ENCODE assay signal across 8 cellular contexts in genomic region chr22:50271519-50271970, GRCh38. TPM values are rescaled to one million over a fixed set of nuclear protein-coding genes. Genes with fewer than 3 reads are reported as not detected.
DNase-seq lines count a peak whose midpoint lies in the region; ATAC-seq lines count a peak whose summit lies in the region.

No MANE protein-coding gene starts in this region.

- intact Hi-C loops in left colon (cut with DNase I, micrococcal nuclease) = loop anchor here in 1 of 2 donors (10.0 kb wide), 1 partner anchor 53 kb away; the partner anchor contains the start of gene DENND6B

- no peaks in the 10 kb centered on the region for H3K36me3 Mint-ChIP-seq in T-helper 2 cell treated with Interferon-gamma antibody and Interleukin-4, amounts not matched to agents 5 μg/mL and 100 μg/mL, for 36 hours (ENCODE audit: low read depth)

- no peaks in the 10 kb centered on the region for H3K9me3 Mint-ChIP-seq in T-helper 2 cell treated with Interferon-gamma antibody and Interleukin-4, amounts not matched to agents 5 μg/mL and 100 μg/mL, for 36 hours

- peaks cover 19% of the 10 kb centered on the region for H3K27me3 Mint-ChIP-seq in T-helper 2 cell treated with Interferon-gamma antibody and Interleukin-4, amounts not matched to agents 5 μg/mL and 100 μg/mL, for 36 hours (ENCODE audit: low read depth)

- peak; percentile 64 for ATAC-seq in left colon

- DNase-seq in EL (peak; percentile 64), LHCN-M2 (ENCODE audit: low read depth) (peak; percentile 41), left colon (peak in 1 of 2 donors; percentile 82), superior temporal gyrus (ENCODE audit: extremely low spot score) (no peak), mesenteric fat pad (ENCODE audit: low spot score) (no peak)
- DNase-seq in T-helper 2 cell treated with Interferon-gamma antibody and Interleukin-4, amounts not matched to agents 5 μg/mL and 100 μg/mL, for 36 hours (ENCODE audit: low spot score) = peak; percentile 42
- DNase-seq in central memory CD4-positive, alpha-beta T cell = peak; percentile 36
- DNase-seq in stimulated activated CD4-positive, alpha-beta T cell treated with anti-CD3 and anti-CD28 coated beads, TNF-alpha, amount 100 ng/mL, for 4 hours (ENCODE audit: low read depth in 3 of 3) = peak in 2 of 3 experiments; percentile 44 to 47

- H3K4me3 Mint-ChIP-seq in T-helper 2 cell treated with Interferon-gamma antibody and Interleukin-4, amounts not matched to agents 5 μg/mL and 100 μg/mL, for 36 hours = no peak overlapping the region

- H3K4me1 Mint-ChIP-seq in T-helper 2 cell treated with Interferon-gamma antibody and Interleukin-4, amounts not matched to agents 5 μg/mL and 100 μg/mL, for 36 hours (ENCODE audit: low read depth) = peaks cover 5% of the 10 kb centered on the region

- H3K27ac Mint-ChIP-seq in T-helper 2 cell treated with Interferon-gamma antibody and Interleukin-4, amounts not matched to agents 5 μg/mL and 100 μg/mL, for 36 hours = no peak overlapping the region

RNA-seq across cellular contexts. Expression of gene MAPK11, which starts 1.4 kb away (rescaled TPM):
- total RNA-seq in LHCN-M2 (2014; rRNA removed) (7.6 and 8.3 TPM in 2 replicates), left colon (1 to 10 TPM; 1.2 to 1.9 TPM), mesenteric fat pad (24.2 TPM)
- polyA plus RNA-seq in LHCN-M2 (2012) = 7.9 TPM

RNA-seq across cellular contexts. Expression of gene MAPK12, which starts 10.1 kb away (rescaled TPM):
- 31.2 and 33.8 TPM in 2 replicates for total RNA-seq in LHCN-M2 (2014; rRNA removed)
- 20.4 TPM for polyA plus RNA-seq in LHCN-M2 (2012)
- total RNA-seq in left colon = 1 to 10 TPM; 3.0 to 3.1 TPM
- 20.0 TPM for total RNA-seq in mesenteric fat pad

RNA-seq across cellular contexts. Expression of gene HDAC10, which starts 20.5 kb away (rescaled TPM):
- total RNA-seq in LHCN-M2 (2014; rRNA removed) (28.2 and 29.1 TPM in 2 replicates), left colon (10 to 100 TPM; 48.3 to 49.2 TPM), mesenteric fat pad (24.4 TPM)
- polyA plus RNA-seq in LHCN-M2 (2012) = 14.3 TPM

RNA-seq across cellular contexts. Expression of gene TUBGCP6, which starts 26.7 kb away (rescaled TPM):
- total RNA-seq in LHCN-M2 (2014; rRNA removed) (29.8 and 34.6 TPM in 2 replicates), left colon (10 to 100 TPM; 26.3 to 31.6 TPM), mesenteric fat pad (27.6 TPM)
- 10.2 TPM for polyA plus RNA-seq in LHCN-M2 (2012)

RNA-seq across cellular contexts. Expression of gene PLXNB2, which starts 35.9 kb away (rescaled TPM):
- total RNA-seq in LHCN-M2 (2014; rRNA removed) (140 and 148 TPM in 2 replicates), left colon (100 to 1,000 TPM; 290 TPM), mesenteric fat pad (108 TPM)
- 151 TPM for polyA plus RNA-seq in LHCN-M2 (2012)

Comparison
In these comparisons a context has a peak if more than half of its experiments do, and no peak if none do; other contexts are left out.
1. DNase-seq: peak in EL (single experiment), LHCN-M2 (single experiment), T-helper 2 cell treated with Interferon-gamma antibody and Interleukin-4, amounts not matched to agents 5 μg/mL and 100 μg/mL, for 36 hours (single experiment), central memory CD4-positive, alpha-beta T cell (single experiment) and stimulated activated CD4-positive, alpha-beta T cell treated with anti-CD3 and anti-CD28 coated beads, TNF-alpha, amount 100 ng/mL, for 4 hours (2 of 3); none in superior temporal gyrus (single experiment) and mesenteric fat pad (single experiment).